10 cellular contexts compared by ENCODE assay signal in genomic region chr22:29623059-29623458, GRCh38. TPM values are rescaled to one million over a fixed set of nuclear protein-coding genes. Genes with fewer than 3 reads are reported as not detected.
DNase-seq lines count a peak whose midpoint lies in the region; ATAC-seq and TF ChIP-seq lines count a peak whose summit lies in the region.
"Had no signal": no experiment of that assay in that cellular context is flagged by ENCODE, and none has a peak within 500 bp of the region (broad histone marks: within the 10 kb centered on the region; RNA-seq: fewer than 3 reads in every experiment).

No MANE protein-coding gene starts in this region.

- peak overlapping the region; percentile 91 for H3K27ac ChIP-seq in epithelial cell of prostate
- H3K27ac ChIP-seq in stomach: peak overlapping the region in 3 of 5 donors; percentile 5 to 56 (median 44)
- H3K27ac ChIP-seq: coronary artery had no signal

- no peaks in the 10 kb centered on the region for H3K36me3 Mint-ChIP-seq in activated T-cell treated with anti-CD3 and anti-CD28 coated beads, Interleukin-2, amount 50 U/mL, for 4 hours (ENCODE audit: insufficient read depth)

- peaks cover 59% of the 10 kb centered on the region for H3K4me1 Mint-ChIP-seq in activated T-cell treated with anti-CD3 and anti-CD28 coated beads, Interleukin-2, amount 50 U/mL, for 4 hours (ENCODE audit: low read depth)

- 84 to 90% (median 87%) methylated on average over 6 of the region's 6 CpGs for WGBS in stomach, 5 donors

- no peaks in the 10 kb centered on the region for H3K9me3 Mint-ChIP-seq in activated T-cell treated with anti-CD3 and anti-CD28 coated beads, Interleukin-2, amount 50 U/mL, for 4 hours

- no peak for TF ChIP-seq EP300 in stomach (IDR thresholded peaks at IDR 0.05)

- no peaks in the 10 kb centered on the region for H3K27me3 ChIP-seq in stomach

- peaks cover 11 to 64% (median 38%) of the 10 kb centered on the region in 4 donors for H3K4me1 ChIP-seq in stomach

- no peaks in the 10 kb centered on the region for H3K9me3 ChIP-seq in stomach

- TF ChIP-seq CTCF in stomach (IDR thresholded peaks at IDR 0.05): no peak

- no peak overlapping the region for H3K4me3 ChIP-seq in stomach
- H3K4me3 ChIP-seq: coronary artery had no signal

- no peak for ATAC-seq in activated T-cell treated with anti-CD3 and anti-CD28 coated beads, Interleukin-2, amount 50 U/mL, for 4 hours
- ATAC-seq in GM18505 (IDR thresholded peaks at IDR 0.05; ENCODE audit: unreplicated experiment): no peak
- ATAC-seq in GM21825 (IDR thresholded peaks at IDR 0.05; ENCODE audit: unreplicated experiment): no peak

- intact Hi-C loops in stomach (cut with DNase I; ENCODE audit: low total_unique reads): no loop called here

- peak overlapping the region; percentile 36 for H3K4me3 Mint-ChIP-seq in activated T-cell treated with anti-CD3 and anti-CD28 coated beads, Interleukin-2, amount 50 U/mL, for 4 hours

- H3K27me3 Mint-ChIP-seq in activated T-cell treated with anti-CD3 and anti-CD28 coated beads, Interleukin-2, amount 50 U/mL, for 4 hours (ENCODE audit: low read depth): no peaks in the 10 kb centered on the region

- DNase-seq in activated T-cell treated with anti-CD3 and anti-CD28 coated beads, Interleukin-2, amount 50 U/mL, for 4 hours: no peak
- DNase-seq in activated T-cell treated with anti-CD3 and anti-CD28 coated beads, Interleukin-2, amount 50 U/mL, for 1 hour: no peak
- DNase-seq in SW480 (ENCODE audit: low spot score): peak; percentile 14
- no peak for DNase-seq in epithelial cell of prostate (ENCODE audit: low read depth, low spot score)
- no peak for DNase-seq in stomach
- DNase-seq in stimulated activated CD4-positive, alpha-beta T cell treated with anti-CD3 and anti-CD28 coated beads, Interleukin-15, amount 100 ng/mL, for 24 hours: no peak
- DNase-seq: NK-92 treated with Interleukin-12 subunit alpha and Interleukin-12 subunit beta, amount 100 ng/mL, for 24 hours had no signal

- H3K36me3 ChIP-seq in stomach: no peaks in the 10 kb centered on the region

- TF ChIP-seq POLR2A in stomach (IDR thresholded peaks at IDR 0.05) (no peak), GM18505 (IDR thresholded peaks at IDR 0.05; ENCODE audit: borderline replicate concordance, extremely low read depth, insufficient read depth, insufficient read length) (no peak)

RNA-seq across cellular contexts. Expression of gene NF2, which starts 19.6 kb away (rescaled TPM):
- total RNA-seq in activated T-cell treated with anti-CD3 and anti-CD28 coated beads, Interleukin-2, amount 50 U/mL, for 4 hours: 10 to 100 TPM; 65.4 to 70.2 (median 66.0) TPM
- 10 to 100 TPM; 16.9 to 37.6 (median 20.3) TPM for total RNA-seq in stomach
- 1 to 10 TPM; 5.8 to 8.4 (median 8.3) TPM for polyA plus RNA-seq in stomach

RNA-seq across cellular contexts. Expression of gene NIPSNAP1, which starts 42.1 kb away (rescaled TPM):
- total RNA-seq in activated T-cell treated with anti-CD3 and anti-CD28 coated beads, Interleukin-2, amount 50 U/mL, for 4 hours: 10 to 100 TPM; 11.8 to 15.2 (median 12.9) TPM
- 10 to 100 TPM in 4 of 5 donors, 1 to 10 TPM in 1; 7.1 to 58.9 (median 24.4) TPM for total RNA-seq in stomach
- 10 to 100 TPM; 23.1 to 37.3 (median 30.7) TPM for polyA plus RNA-seq in stomach
